In the genomic region with DNA sequence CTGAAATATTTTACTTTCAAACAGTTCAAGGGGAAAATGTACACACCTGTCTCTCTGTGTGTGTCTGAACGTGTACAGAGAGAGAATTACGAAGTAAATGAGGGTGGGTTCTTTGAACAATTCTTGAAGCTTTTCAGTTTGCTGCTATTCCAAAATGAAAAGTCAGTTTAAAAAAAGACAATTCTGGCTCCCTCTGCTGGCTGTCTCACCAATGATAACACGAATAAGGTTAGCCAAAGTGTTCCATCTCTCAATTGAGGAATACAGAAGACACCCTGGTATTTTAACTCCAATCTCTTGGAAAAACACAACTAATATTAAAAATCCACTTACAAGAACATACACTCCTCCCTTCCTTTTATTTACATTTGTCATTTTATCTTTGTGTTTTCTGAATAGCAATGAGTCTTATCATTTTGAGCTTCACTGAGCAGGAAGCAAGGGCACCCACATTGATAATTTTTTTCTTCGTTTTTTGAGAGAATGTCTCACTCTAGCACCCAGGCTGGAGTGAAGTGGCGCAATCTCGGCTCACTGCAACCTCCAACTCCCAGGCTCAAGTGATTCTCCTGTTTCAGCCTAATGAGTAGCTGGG, we compare ENCODE assay signal across 9 cellular contexts. TPM values are rescaled to one million over a fixed set of nuclear protein-coding genes. Genes with fewer than 3 reads are reported as not detected.
DNase-seq lines count a peak whose midpoint lies in the region; ATAC-seq and TF ChIP-seq lines count a peak whose summit lies in the region.
"Had no signal": no experiment of that assay in that cellular context is flagged by ENCODE, and none has a peak within 500 bp of the region (broad histone marks: within the 10 kb centered on the region; RNA-seq: fewer than 3 reads in every experiment).

No MANE protein-coding gene starts in this region.

- no peaks in the 10 kb centered on the region for H3K4me1 Mint-ChIP-seq in Caco-2 (ENCODE audit: low read depth, unreplicated experiment)
- H3K4me1 Mint-ChIP-seq in neural crest cell = no peaks in the 10 kb centered on the region

- peaks cover 85% of the 10 kb centered on the region for H3K36me3 Mint-ChIP-seq in Caco-2 (ENCODE audit: insufficient read depth, unreplicated experiment)
- peaks cover 15% of the 10 kb centered on the region for H3K36me3 Mint-ChIP-seq in neural crest cell (ENCODE audit: low read depth)

- no peak overlapping the region for H3K4me3 ChIP-seq in Caco-2 (ENCODE audit: low read depth, low read length)
- H3K4me3 ChIP-seq in Peyer's patch = no peak overlapping the region

- H3K27me3 Mint-ChIP-seq in Caco-2 (ENCODE audit: insufficient read depth, unreplicated experiment) (no peaks in the 10 kb centered on the region), neural crest cell (ENCODE audit: low read depth) (no peaks in the 10 kb centered on the region)
- H3K27me3 Mint-ChIP-seq: T-cell had no signal

- H3K27ac Mint-ChIP-seq in Caco-2 (ENCODE audit: unreplicated experiment) (no peak overlapping the region), neural crest cell (ENCODE audit: unreplicated experiment) (no peak overlapping the region)
- H3K27ac Mint-ChIP-seq: T-cell had no signal

- POLR2A ChIA-PET in Caco-2 (lab: Charles Lee) = no interaction called here

- ATAC-seq in GM19452 (IDR thresholded peaks at IDR 0.05; ENCODE audit: unreplicated experiment) = no peak
- no peak for ATAC-seq in GM18870 (IDR thresholded peaks at IDR 0.05; ENCODE audit: unreplicated experiment)
- ATAC-seq: T-cell had no signal

- H3K4me3 Mint-ChIP-seq in Caco-2 (ENCODE audit: unreplicated experiment) = no peak overlapping the region
- no peak overlapping the region for H3K4me3 Mint-ChIP-seq in neural crest cell
- H3K4me3 Mint-ChIP-seq: T-cell had no signal

- DNase-seq in Caco-2 = peak in 1 of 2 experiments; percentile 52
- peak; percentile 33 for DNase-seq in GM20000 (ENCODE audit: low spot score)
- DNase-seq in Peyer's patch = peak in 1 of 3 donors; percentile 61
- DNase-seq in dermis microvascular lymphatic vessel endothelial cell (ENCODE audit: low read depth in 2 of 2) = peak; percentile 9 to 49
- peak; percentile 28 for DNase-seq in neural crest cell (ENCODE audit: low read depth, low spot score)
- DNase-seq: left cardiac atrium had no signal

- H3K27me3 ChIP-seq in Caco-2 (replicated peaks; ENCODE audit: control insufficient read depth, insufficient read depth, low read length) (no peaks in the 10 kb centered on the region), Peyer's patch (no peaks in the 10 kb centered on the region)

- CTCF ChIA-PET in Caco-2 (lab: Charles Lee) = interaction anchor here (0.7 to 1.6 kb wide), 7 partner anchors 11 to 119 kb away, joined by 3 to 11 read pairs (median 5); a partner anchor contains a TSS

- peak; percentile 52 to 59 for TF ChIP-seq CTCF in Caco-2 (IDR thresholded peaks at IDR 0.05; ENCODE audit: insufficient read depth in 1 of 2, low read depth in 1 of 2, low read length in 1 of 2, severe bottlenecking in 1 of 2, unreplicated experiment in 1 of 2)
- TF ChIP-seq CTCF in GM20000 (IDR thresholded peaks at IDR 0.05; ENCODE audit: extremely low read depth, missing control alignments) = no peak
- TF ChIP-seq CTCF in Peyer's patch (IDR thresholded peaks at IDR 0.05) = peak in 5 of 6 experiments; percentile 12 to 47 (median 43)
- peak; percentile 72 for TF ChIP-seq CTCF in neural crest cell (conservative IDR thresholded peaks at IDR 0.05)

- H3K27ac ChIP-seq in Peyer's patch = no peak overlapping the region

- no peak for TF ChIP-seq POLR2A in Peyer's patch (IDR thresholded peaks at IDR 0.05)

- H3K4me1 ChIP-seq in Caco-2 (no peaks in the 10 kb centered on the region), Peyer's patch (no peaks in the 10 kb centered on the region)

- no TSS peak for BruUV-seq in Caco-2 (replicated peaks; lab: Mats Ljungman, UMichigan)

- H3K9me3 ChIP-seq in Caco-2 (no peaks in the 10 kb centered on the region), Peyer's patch (no peaks in the 10 kb centered on the region)

- H3K36me3 ChIP-seq in Caco-2 (ENCODE audit: control insufficient read depth, insufficient read depth, low read length) = no peaks in the 10 kb centered on the region; the same call in none of the 2 replicates
- H3K36me3 ChIP-seq in Peyer's patch = peaks cover 0 to 88% (median 0%) of the 10 kb centered on the region in 3 donors

- intact Hi-C loops in Caco-2 (cut with micrococcal nuclease; ENCODE audit: unreplicated experiment) = loop anchor here (1.0 kb wide), 1 partner anchor 103 kb away; no protein-coding TSS in a partner anchor

- H3K9me3 Mint-ChIP-seq in Caco-2 (ENCODE audit: unreplicated experiment) (no peaks in the 10 kb centered on the region), neural crest cell (no peaks in the 10 kb centered on the region)
- H3K9me3 Mint-ChIP-seq: T-cell had no signal

RNA-seq across cellular contexts. Expression of a gene that starts 20.5 kb away (rescaled TPM):
- total RNA-seq in Caco-2 (2022) (175 and 186 TPM in 2 replicates), Peyer's patch (100 to 1,000 TPM in 1 of 4 donors, 10 to 100 TPM in 3; 43.3 to 176 (median 69.8) TPM), dermis microvascular lymphatic vessel endothelial cell (145 and 156 TPM in 2 replicates), neural crest cell (192 and 196 TPM in 2 replicates)

RNA-seq across cellular contexts. Expression of a gene that starts 31.0 kb away (rescaled TPM):
- total RNA-seq in Caco-2 (2022) (not detected in 2 replicates), Peyer's patch (not detected), dermis microvascular lymphatic vessel endothelial cell (not detected in 2 replicates), neural crest cell (not detected in 2 replicates)
- total RNA-seq: T-cell had no signal

RNA-seq across cellular contexts. Expression of a gene that starts 36.6 kb away (rescaled TPM):
- total RNA-seq in Caco-2 (2022) (not detected in 2 replicates), Peyer's patch (not detected), dermis microvascular lymphatic vessel endothelial cell (0.13 TPM in 1 of 2 replicates, not detected in the other), neural crest cell (not detected in 2 replicates)
- total RNA-seq: T-cell had no signal

RNA-seq across cellular contexts. Expression of a gene that starts 48.6 kb away (rescaled TPM):
- total RNA-seq in Caco-2 (2022) (33.5 and 34.6 TPM in 2 replicates), Peyer's patch (1 to 10 TPM; 1.4 to 7.4 (median 2.5) TPM), dermis microvascular lymphatic vessel endothelial cell (3.0 and 6.7 TPM in 2 replicates), neural crest cell (143 and 145 TPM in 2 replicates)
